24 cellular contexts compared by ENCODE assay signal in the genomic region with DNA sequence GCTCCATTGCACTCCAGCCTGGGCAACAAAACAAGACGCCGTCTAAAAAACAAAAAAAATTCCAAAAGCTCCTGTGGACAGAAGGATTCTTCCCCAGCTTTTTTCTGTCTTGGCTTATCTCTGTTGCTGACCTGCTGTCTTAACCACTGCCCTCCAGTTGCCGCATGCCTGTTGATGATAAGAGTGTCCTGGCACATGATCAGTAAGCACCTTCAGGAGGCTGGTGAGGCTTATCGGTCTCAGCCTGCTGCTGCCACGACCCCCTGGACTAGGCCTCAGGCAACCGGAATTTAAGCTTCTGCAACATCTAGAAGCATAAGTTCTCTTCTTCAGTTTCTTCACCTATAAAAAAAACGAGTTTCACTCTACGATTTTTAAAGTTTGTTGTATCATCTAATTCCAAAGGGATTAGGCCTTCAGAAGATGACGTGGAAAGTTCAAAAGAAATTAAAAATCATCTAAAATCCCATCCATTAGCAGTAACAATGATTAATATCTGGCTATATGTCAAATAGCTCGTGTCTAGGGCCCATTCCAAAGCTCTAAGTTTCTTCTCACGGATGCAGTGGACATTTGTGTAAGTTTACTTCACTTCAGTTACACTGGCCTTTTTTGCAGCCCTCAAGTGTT. TPM values are rescaled to one million over a fixed set of nuclear protein-coding genes. Genes with fewer than 3 reads are reported as not detected.
DNase-seq lines count a peak whose midpoint lies in the region; ATAC-seq and TF ChIP-seq lines count a peak whose summit lies in the region.
"Had no signal": no experiment of that assay in that cellular context is flagged by ENCODE, and none has a peak within 500 bp of the region (broad histone marks: within the 10 kb centered on the region; RNA-seq: fewer than 3 reads in every experiment).

No MANE protein-coding gene starts in this region.

- no TSS peak for BruUV-seq in Caco-2 (replicated peaks; lab: Mats Ljungman, UMichigan)

- no peak overlapping the region for H3K27ac Mint-ChIP-seq in Caco-2 (ENCODE audit: unreplicated experiment)
- peak overlapping the region; percentile 35 for H3K27ac Mint-ChIP-seq in central memory CD8-positive, alpha-beta T cell (ENCODE audit: low read depth)
- H3K27ac Mint-ChIP-seq: IgD-negative memory B cell, type B pancreatic cell had no signal

- intact Hi-C loops in Caco-2 (cut with micrococcal nuclease; ENCODE audit: unreplicated experiment): no loop called here

- peaks cover 35% of the 10 kb centered on the region for H3K36me3 Mint-ChIP-seq in Caco-2 (ENCODE audit: insufficient read depth, unreplicated experiment)
- peaks cover 18% of the 10 kb centered on the region for H3K36me3 Mint-ChIP-seq in central memory CD8-positive, alpha-beta T cell (ENCODE audit: insufficient read depth)

- H3K9me3 Mint-ChIP-seq in Caco-2 (ENCODE audit: unreplicated experiment): no peaks in the 10 kb centered on the region
- H3K9me3 Mint-ChIP-seq in central memory CD8-positive, alpha-beta T cell: no peaks in the 10 kb centered on the region
- H3K9me3 Mint-ChIP-seq: IgD-negative memory B cell, type B pancreatic cell had no signal

- no peak for ATAC-seq in central memory CD8-positive, alpha-beta T cell (replicated peaks; ENCODE audit: extremely low read depth, poor library complexity, severe bottlenecking)
- ATAC-seq in GM19463 (IDR thresholded peaks at IDR 0.05; ENCODE audit: unreplicated experiment): no peak
- ATAC-seq: lower lobe of right lung, Panc1 had no signal

- DNase-seq in Caco-2: peak; percentile 23 to 55
- DNase-seq in OCI-M1 (lab: John Stamatoyannopoulos, UW): peak; percentile 98
- DNase-seq in central memory CD8-positive, alpha-beta T cell (ENCODE audit: low spot score in 2 of 2): no peak
- peak; percentile 81 for DNase-seq in islet precursor cell
- DNase-seq in medulla oblongata (ENCODE audit: extremely low spot score): no peak
- DNase-seq in activated naive CD4-positive, alpha-beta T cell treated with anti-CD3 and anti-CD28 coated beads, Interleukin-2, amount 50 U/mL, for 16 hours: no peak
- no peak for DNase-seq in activated T-cell treated with anti-CD3 and anti-CD28 coated beads, Interleukin-2, amount 50 U/mL, for 1 hour
- DNase-seq: activated CD4-positive, alpha-beta T cell treated with anti-CD3 and anti-CD28 coated beads, Interleukin-2, amount 50 U/mL, for 4 hours; activated effector memory CD4-positive, alpha-beta T cell treated with anti-CD3 and anti-CD28 coated beads, Interleukin-2, amount 50 U/mL, for 16 hours; adrenal gland; C1 segment of cervical spinal cord; dorsolateral prefrontal cortex; foreskin melanocyte; H7; hypothalamus; lower lobe of right lung; occipital lobe; stimulated activated CD4-positive, alpha-beta T cell treated with anti-CD3 and anti-CD28 coated beads, Interleukin-4, amount 100 ng/mL, for 4 hours; stomach had no signal

- POLR2A ChIA-PET in Caco-2 (lab: Charles Lee): no interaction called here

- no peak for TF ChIP-seq CTCF in Caco-2 (IDR thresholded peaks at IDR 0.05; ENCODE audit: insufficient read depth in 1 of 2, low read depth in 1 of 2, low read length in 1 of 2, severe bottlenecking in 1 of 2, unreplicated experiment in 1 of 2)

- H3K4me3 ChIP-seq in Caco-2 (ENCODE audit: low read depth, low read length): no peak overlapping the region
- H3K4me3 ChIP-seq: adrenal gland, dorsolateral prefrontal cortex, lower lobe of right lung, SJSA1, stomach had no signal

- no peaks in the 10 kb centered on the region for H3K4me1 ChIP-seq in Caco-2
- H3K4me1 ChIP-seq: adrenal gland, lower lobe of right lung, SJSA1, stomach had no signal

- H3K4me3 Mint-ChIP-seq in Caco-2 (ENCODE audit: unreplicated experiment): no peak overlapping the region
- no peak overlapping the region for H3K4me3 Mint-ChIP-seq in central memory CD8-positive, alpha-beta T cell
- H3K4me3 Mint-ChIP-seq: IgD-negative memory B cell, type B pancreatic cell had no signal

- H3K27me3 ChIP-seq in Caco-2 (replicated peaks; ENCODE audit: control insufficient read depth, insufficient read depth, low read length): no peaks in the 10 kb centered on the region
- H3K27me3 ChIP-seq: adrenal gland, dorsolateral prefrontal cortex, SJSA1, stomach had no signal

- H3K9me3 ChIP-seq in Caco-2: no peaks in the 10 kb centered on the region
- H3K9me3 ChIP-seq: adrenal gland, lower lobe of right lung, SJSA1, stomach had no signal

- H3K4me1 Mint-ChIP-seq in Caco-2 (ENCODE audit: low read depth, unreplicated experiment): no peaks in the 10 kb centered on the region
- H3K4me1 Mint-ChIP-seq in central memory CD8-positive, alpha-beta T cell: peaks cover 4% of the 10 kb centered on the region

- H3K36me3 ChIP-seq in Caco-2 (ENCODE audit: control insufficient read depth, insufficient read depth, low read length): no peaks in the 10 kb centered on the region
- H3K36me3 ChIP-seq: SJSA1 had no signal

- CTCF ChIA-PET in Caco-2 (lab: Charles Lee): interaction anchor here (0.7 kb wide), 1 partner anchor 55 kb away, joined by 4 read pairs; no protein-coding TSS in a partner anchor

- no peaks in the 10 kb centered on the region for H3K27me3 Mint-ChIP-seq in Caco-2 (ENCODE audit: insufficient read depth, unreplicated experiment)
- H3K27me3 Mint-ChIP-seq in central memory CD8-positive, alpha-beta T cell: no peaks in the 10 kb centered on the region
- H3K27me3 Mint-ChIP-seq: IgD-negative memory B cell, type B pancreatic cell had no signal

RNA-seq across cellular contexts. Expression of a gene that starts 46.4 kb away (rescaled TPM):
- 110 and 118 TPM in 2 replicates for total RNA-seq in Caco-2 (2022)

Comparison
In these comparisons a context has a peak if more than half of its experiments do, and no peak if none do; other contexts are left out.
1. DNase-seq: peak in Caco-2 (2 of 2), OCI-M1 (single experiment) and islet precursor cell (single experiment); none in central memory CD8-positive, alpha-beta T cell (0 of 2), medulla oblongata (single experiment), activated naive CD4-positive, alpha-beta T cell treated with anti-CD3 and anti-CD28 coated beads, Interleukin-2, amount 50 U/mL, for 16 hours (single experiment) and activated T-cell treated with anti-CD3 and anti-CD28 coated beads, Interleukin-2, amount 50 U/mL, for 1 hour (single experiment).